In the genomic region with DNA sequence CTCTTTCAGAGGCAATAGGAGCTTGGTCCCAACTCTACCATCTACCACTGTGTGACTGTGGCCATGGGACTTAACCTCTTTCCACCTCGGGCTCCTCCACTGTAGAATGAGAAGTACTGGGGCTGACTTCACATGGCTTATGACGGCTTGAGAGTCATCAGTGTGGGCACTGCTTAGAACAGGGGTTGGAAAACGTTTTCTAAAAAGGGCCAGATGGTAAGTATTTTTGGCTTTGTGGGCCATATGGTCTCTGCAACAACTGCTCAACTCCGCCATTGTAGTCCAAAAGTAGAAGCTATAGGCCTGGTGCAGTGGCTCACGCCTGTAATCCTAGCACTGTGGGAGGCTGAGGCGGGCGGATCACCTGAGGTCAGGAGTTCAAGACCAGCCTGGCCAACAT, we compare ENCODE assay signal across 22 cellular contexts.
A peak's percentile ranks its signal among the peaks of the same experiment; 100 is the strongest.
DNase-seq lines count a peak whose midpoint lies in the region; ATAC-seq and TF ChIP-seq lines count a peak whose summit lies in the region.
"Had no signal": no experiment of that assay in that cellular context is flagged by ENCODE, and none has a peak within 500 bp of the region (broad histone marks: within the 10 kb centered on the region; RNA-seq: fewer than 3 reads in every experiment).

No MANE protein-coding gene starts in this region.

- no TSS peak for BruUV-seq in PC-3 (replicated peaks; lab: Mats Ljungman, UMichigan)

- POLR2A ChIA-PET in PC-3 (lab: Charles Lee; ENCODE audit: unreplicated experiment) = no interaction called here

- H3K36me3 Mint-ChIP-seq in endodermal cell (ENCODE audit: low read depth) = no peaks in the 10 kb centered on the region
- H3K36me3 Mint-ChIP-seq in activated naive CD4-positive, alpha-beta T cell treated with anti-CD3 and anti-CD28 coated beads, Interleukin-2, amount 10 ng/mL, durations not matched to agents 7 days and 5 days = peaks cover 4% of the 10 kb centered on the region

- peaks cover 2% of the 10 kb centered on the region for H3K9me3 ChIP-seq in BLaER1
- no peaks in the 10 kb centered on the region for H3K9me3 ChIP-seq in endodermal cell (ENCODE audit: control insufficient read depth, low read length)
- H3K9me3 ChIP-seq in PC-3 (ENCODE audit: low read length) = no peaks in the 10 kb centered on the region
- H3K9me3 ChIP-seq: A549, Peyer's patch had no signal

- H3K4me1 Mint-ChIP-seq in endodermal cell = peaks cover 4% of the 10 kb centered on the region
- peaks cover 47% of the 10 kb centered on the region for H3K4me1 Mint-ChIP-seq in activated naive CD4-positive, alpha-beta T cell treated with anti-CD3 and anti-CD28 coated beads, Interleukin-2, amount 10 ng/mL, durations not matched to agents 7 days and 5 days

- H3K36me3 ChIP-seq in BLaER1 = no peaks in the 10 kb centered on the region
- no peaks in the 10 kb centered on the region for H3K36me3 ChIP-seq in endodermal cell (ENCODE audit: control insufficient read depth, insufficient read depth, low read length)
- no peaks in the 10 kb centered on the region for H3K36me3 ChIP-seq in PC-3 (ENCODE audit: low read depth, low read length)
- H3K36me3 ChIP-seq: Peyer's patch had no signal

- H3K27me3 Mint-ChIP-seq in endodermal cell (ENCODE audit: insufficient read depth) = no peaks in the 10 kb centered on the region
- no peaks in the 10 kb centered on the region for H3K27me3 Mint-ChIP-seq in activated naive CD4-positive, alpha-beta T cell treated with anti-CD3 and anti-CD28 coated beads, Interleukin-2, amount 10 ng/mL, durations not matched to agents 7 days and 5 days

- H3K27me3 ChIP-seq in BLaER1 (no peaks in the 10 kb centered on the region), endodermal cell (ENCODE audit: control insufficient read depth, insufficient read depth, low read length, poor library complexity, severe bottlenecking) (no peaks in the 10 kb centered on the region), PC-3 (ENCODE audit: low read length) (no peaks in the 10 kb centered on the region)
- H3K27me3 ChIP-seq: Peyer's patch had no signal

- H3K4me1 ChIP-seq in BLaER1 (peaks cover 90% of the 10 kb centered on the region), endodermal cell (ENCODE audit: control insufficient read depth, insufficient read depth, low read length) (no peaks in the 10 kb centered on the region), PC-3 (ENCODE audit: insufficient read depth, low read length) (no peaks in the 10 kb centered on the region)
- H3K4me1 ChIP-seq: A549, Peyer's patch had no signal

- H3K4me3 ChIP-seq in BLaER1 (no peak overlapping the region), endodermal cell (ENCODE audit: low read length) (no peak overlapping the region), PC-3 (ENCODE audit: low read length) (no peak overlapping the region)
- H3K4me3 ChIP-seq: A549, Peyer's patch had no signal

- H3K9ac ChIP-seq in BLaER1 (no peak overlapping the region), endodermal cell (ENCODE audit: extremely low read depth, low read length, poor library complexity, severe bottlenecking) (no peak overlapping the region), PC-3 (ENCODE audit: low read length) (no peak overlapping the region)

- no peak overlapping the region for H3K27ac Mint-ChIP-seq in endodermal cell
- H3K27ac Mint-ChIP-seq in activated naive CD4-positive, alpha-beta T cell treated with anti-CD3 and anti-CD28 coated beads, Interleukin-2, amount 10 ng/mL, durations not matched to agents 7 days and 5 days = no peak overlapping the region
- H3K27ac Mint-ChIP-seq: HFFc6 had no signal

- H3K4me3 Mint-ChIP-seq in endodermal cell = no peak overlapping the region
- H3K4me3 Mint-ChIP-seq in activated naive CD4-positive, alpha-beta T cell treated with anti-CD3 and anti-CD28 coated beads, Interleukin-2, amount 10 ng/mL, durations not matched to agents 7 days and 5 days = no peak overlapping the region
- H3K4me3 Mint-ChIP-seq: HFFc6 had no signal

- H3K9me2 ChIP-seq in PC-3 (replicated peaks; ENCODE audit: low read length) = no peaks in the 10 kb centered on the region

- peaks cover 9% of the 10 kb centered on the region for H3K9me3 Mint-ChIP-seq in endodermal cell
- peaks cover 2% of the 10 kb centered on the region for H3K9me3 Mint-ChIP-seq in activated naive CD4-positive, alpha-beta T cell treated with anti-CD3 and anti-CD28 coated beads, Interleukin-2, amount 10 ng/mL, durations not matched to agents 7 days and 5 days
- H3K9me3 Mint-ChIP-seq: HFFc6 had no signal

- DNase-seq in NCI-H1694 treated with DMSO at 0.1 percent for 48 hours (lab: John Stamatoyannopoulos, UW) (peak; percentile 93), NCI-H82 (lab: John Stamatoyannopoulos, UW) (peak; percentile 94), endodermal cell (peak; percentile 28), PC-3 (no peak)
- no peak for DNase-seq in activated naive CD4-positive, alpha-beta T cell treated with anti-CD3 and anti-CD28 coated beads, Interleukin-2, amount 10 ng/mL, durations not matched to agents 7 days and 5 days
- DNase-seq: DND-41, H7, HFFc6, IMR-90, NCI-H1092, NCI-H1436 treated with DMSO at 0.1 percent for 48 hours, NCI-H2081, NCI-H748 treated with DMSO at 0.1 percent for 48 hours, Peyer's patch, SW 1271, T-helper 2 cell had no signal

- CTCF ChIA-PET in PC-3 (lab: Charles Lee) = no interaction called here
- CTCF ChIA-PET in activated naive CD4-positive, alpha-beta T cell treated with anti-CD3 and anti-CD28 coated beads, Interleukin-2, amount 10 ng/mL, durations not matched to agents 7 days and 5 days (lab: Charles Lee) = no interaction called here

- no peaks in the 10 kb centered on the region for H3K79me2 ChIP-seq in PC-3 (ENCODE audit: low read length)

- H3K27ac ChIP-seq in BLaER1 (peak overlapping the region; percentile 20), endodermal cell (ENCODE audit: low read depth, low read length) (no peak overlapping the region), PC-3 (ENCODE audit: low read length) (no peak overlapping the region)
- H3K27ac ChIP-seq: A549, C4-2B, HL-60, Peyer's patch had no signal

- H4K20me1 ChIP-seq in BLaER1 (no peaks in the 10 kb centered on the region), PC-3 (ENCODE audit: low read length) (no peaks in the 10 kb centered on the region)

- H3F3A ChIP-seq in PC-3 (ENCODE audit: low read length, unreplicated experiment) = no peaks in the 10 kb centered on the region

- intact Hi-C loops in PC-3 (cut with micrococcal nuclease) = no loop called here

- ATAC-seq in PC-3 = no peak
- no peak for ATAC-seq in HG03457 (IDR thresholded peaks at IDR 0.05; ENCODE audit: unreplicated experiment)
- ATAC-seq in HG03354 (IDR thresholded peaks at IDR 0.05; ENCODE audit: poor library complexity, severe bottlenecking, unreplicated experiment) = no peak
- ATAC-seq: A549 had no signal

- 87 to 94% methylated on average over 6 to 7 of the region's 7 CpGs for WGBS in endodermal cell (ENCODE audit: insufficient coverage in 1 of 2, insufficient read length in 1 of 2), 2 experiments

- no peak overlapping the region for H2AFZ ChIP-seq in PC-3 (ENCODE audit: low read length)

- TF ChIP-seq CTCF in endodermal cell (conservative IDR thresholded peaks at IDR 0.05) (no peak), PC-3 (conservative IDR thresholded peaks at IDR 0.05; ENCODE audit: low read depth, low read length) (no peak)

- H3K4me2 ChIP-seq in BLaER1 (peak overlapping the region; percentile 1; the same call in 1 of the 2 replicates), PC-3 (ENCODE audit: low read length) (no peak overlapping the region)
- H3K4me2 ChIP-seq: A549 had no signal

Comparison
In these comparisons a context has a peak if more than half of its experiments do, and no peak if none do; other contexts are left out.
1. DNase-seq: peak in NCI-H1694 treated with DMSO at 0.1 percent for 48 hours (single experiment), NCI-H82 (single experiment) and endodermal cell (single experiment); none in PC-3 (single experiment) and activated naive CD4-positive, alpha-beta T cell treated with anti-CD3 and anti-CD28 coated beads, Interleukin-2, amount 10 ng/mL, durations not matched to agents 7 days and 5 days (single experiment).